8 cellular contexts compared by ENCODE assay signal in genomic region chr12:92593734-92594402, GRCh38.
DNase-seq lines count a peak whose midpoint lies in the region; ATAC-seq lines count a peak whose summit lies in the region.

No MANE protein-coding gene starts in this region.

- ATAC-seq in GM19023 (IDR thresholded peaks at IDR 0.05; ENCODE audit: unreplicated experiment) (peak; percentile 100), HG03135 (IDR thresholded peaks at IDR 0.05; ENCODE audit: unreplicated experiment) (peak; percentile 100)

- DNase-seq in SKM-1 (lab: John Stamatoyannopoulos, UW; ENCODE audit: unreplicated experiment) (peak; percentile 52), kidney glomerular epithelial cell (lab: John Stamatoyannopoulos, UW) (peak; percentile 93), COR-L47 (lab: John Stamatoyannopoulos, UW) (no peak), cerebellar cortex (ENCODE audit: low spot score) (no peak)
- DNase-seq in activated naive CD4-positive, alpha-beta T cell treated with anti-CD3 and anti-CD28 coated beads, Interleukin-2, amount 50 U/mL, for 16 hours: peak; percentile 73
- DNase-seq in stimulated activated CD8-positive, alpha-beta memory T cell treated with anti-CD3 and anti-CD28 coated beads, Interleukin-12 subunit alpha, Interleukin-12 subunit beta, amount 100 ng/mL, for 1 hour (ENCODE audit: low read depth): peak; percentile 68

Comparison
In these comparisons a context has a peak if more than half of its experiments do, and no peak if none do; other contexts are left out.
1. DNase-seq: peak in SKM-1 (single experiment), activated naive CD4-positive, alpha-beta T cell treated with anti-CD3 and anti-CD28 coated beads, Interleukin-2, amount 50 U/mL, for 16 hours (single experiment), kidney glomerular epithelial cell (single experiment) and stimulated activated CD8-positive, alpha-beta memory T cell treated with anti-CD3 and anti-CD28 coated beads, Interleukin-12 subunit alpha, Interleukin-12 subunit beta, amount 100 ng/mL, for 1 hour (single experiment); none in COR-L47 (single experiment) and cerebellar cortex (single experiment).